8 cellular contexts compared by ENCODE assay signal in genomic region chr12:110742718-110743570, GRCh38. TPM values are rescaled to one million over a fixed set of nuclear protein-coding genes. Genes with fewer than 3 reads are reported as not detected.
A peak's percentile ranks its signal among the peaks of the same experiment; 100 is the strongest.
DNase-seq lines count a peak whose midpoint lies in the region; ATAC-seq and TF ChIP-seq lines count a peak whose summit lies in the region.

PPP1CC (minus strand) TSS chr12:110742891; CDS start chr12:110742707, 184 bp downstream.

- H3K27ac ChIP-seq in angular gyrus (ENCODE audit: low read depth, low read length) (peak within 1 kb of the TSS; percentile 79), right atrium auricular region (peak within 1 kb of the TSS; percentile 87 to 91), psoas muscle (peak within 1 kb of the TSS; percentile 90), urinary bladder (ENCODE audit: low read depth) (peak within 1 kb of the TSS; percentile 83)

- 1% methylated on average over 53 to 63 of the region's 63 CpGs for WGBS in psoas muscle, 3 donors
- under 1% methylated on average over 63 of the region's 63 CpGs for WGBS in urinary bladder

- H3K4me3 ChIP-seq in right atrium auricular region, result peak within 1 kb of the TSS; percentile 64 to 96
- peak within 1 kb of the TSS; percentile 81 for H3K4me3 ChIP-seq in psoas muscle
- H3K4me3 ChIP-seq in urinary bladder (ENCODE audit: low read depth, low read length), result peak within 1 kb of the TSS; percentile 95

- H3K4me1 ChIP-seq in right atrium auricular region, result peaks cover 0 to 62% of the 10 kb centered on the region in 2 donors
- H3K4me1 ChIP-seq in psoas muscle, result peaks cover 50% of the 10 kb centered on the region
- H3K4me1 ChIP-seq in urinary bladder (ENCODE audit: insufficient read depth), result no peaks in the 10 kb centered on the region

- ATAC-seq in HG02938 (IDR thresholded peaks at IDR 0.05; ENCODE audit: unreplicated experiment), result peak; percentile 61
- peak; percentile 93 to 98 (median 98) for ATAC-seq in psoas muscle

- H3K27me3 ChIP-seq in right atrium auricular region, result no peaks in the 10 kb centered on the region
- no peaks in the 10 kb centered on the region for H3K27me3 ChIP-seq in psoas muscle (ENCODE audit: insufficient read depth in 3 of 3, low read length in 2 of 3)

- no peaks in the 10 kb centered on the region for H3K9me3 ChIP-seq in right atrium auricular region
- no peaks in the 10 kb centered on the region for H3K9me3 ChIP-seq in psoas muscle

- DNase-seq in GM13976 (ENCODE audit: low spot score) (peak; percentile 97), NCI-H187 treated with DMSO at 0.1 percent for 48 hours (lab: John Stamatoyannopoulos, UW) (peak; percentile 94), T-helper 2 cell (peak; percentile 84 to 96 (median 91)), right atrium auricular region (ENCODE audit: low spot score) (peak; percentile 93), psoas muscle (peak; percentile 93 to 96)

- intact Hi-C loops in psoas muscle (cut with DNase I), result loop anchor here in 1 of 2 donors (2.0 kb wide), 1 partner anchor 146 kb away; no protein-coding TSS in a partner anchor

- H3K36me3 ChIP-seq in right atrium auricular region (no peaks in the 10 kb centered on the region), psoas muscle (ENCODE audit: insufficient read depth in 1 of 2, low read depth in 1 of 2) (no peaks in the 10 kb centered on the region), urinary bladder (ENCODE audit: insufficient read depth) (no peaks in the 10 kb centered on the region)

- TF ChIP-seq CTCF in GM13976 (IDR thresholded peaks at IDR 0.05; ENCODE audit: borderline replicate concordance, control extremely low read depth, extremely low read depth, insufficient read depth, missing control alignments) (no peak), right atrium auricular region (IDR thresholded peaks at IDR 0.05) (no peak), psoas muscle (IDR thresholded peaks at IDR 0.05) (no peak)

- in situ Hi-C loops in GM13976 (cut with MboI; ENCODE audit: low sequenced_read_pairs, unreplicated experiment), result no loop called here

RNA-seq across cellular contexts. Expression of gene PPP1CC, which starts in this region (rescaled TPM):
- total RNA-seq in right atrium auricular region (100 to 1,000 TPM in 1 of 2 donors, 10 to 100 TPM in 1; 99.5 to 199 TPM), psoas muscle (100 to 1,000 TPM; 102 to 184 (median 135) TPM), urinary bladder (203 TPM)
- polyA plus RNA-seq in psoas muscle (100 to 1,000 TPM in 2 of 3 donors, 10 to 100 TPM in 1; 82.5 to 222 (median 117) TPM), urinary bladder (110 TPM)

Comparison
In these comparisons a context has a peak if more than half of its experiments do, and no peak if none do; other contexts are left out.
1. Peak in every context shown above with its lines: DNase-seq, ATAC-seq, H3K4me3 ChIP-seq and H3K27ac ChIP-seq.